In genomic region chr3:123344175-123344908, GRCh38 we compare ENCODE assay signal across 11 cellular contexts.
DNase-seq lines count a peak whose midpoint lies in the region; ATAC-seq, FAIRE-seq and TF ChIP-seq lines count a peak whose summit lies in the region.
"Had no signal": no experiment of that assay in that cellular context is flagged by ENCODE, and none has a peak within 500 bp of the region (broad histone marks: within the 10 kb centered on the region; RNA-seq: fewer than 3 reads in every experiment).

No MANE protein-coding gene starts in this region.

- H3K27me3 ChIP-seq in BLaER1 (no peaks in the 10 kb centered on the region), brain microvascular endothelial cell (replicated peaks) (peaks cover 32% of the 10 kb centered on the region), testis (no peaks in the 10 kb centered on the region)

- no peak overlapping the region for H3K9ac ChIP-seq in BLaER1

- no peak overlapping the region for H3K27ac ChIP-seq in BLaER1
- H3K27ac ChIP-seq in brain microvascular endothelial cell = no peak overlapping the region
- peak overlapping the region; percentile 59 for H3K27ac ChIP-seq in mesodermal cell (ENCODE audit: low read depth, low read length, severe bottlenecking)
- peak overlapping the region in 1 of 2 donors; percentile 78 for H3K27ac ChIP-seq in testis
- H3K27ac ChIP-seq: VCaP had no signal

- no peaks in the 10 kb centered on the region for H3K36me3 ChIP-seq in BLaER1
- no peaks in the 10 kb centered on the region for H3K36me3 ChIP-seq in brain microvascular endothelial cell (replicated peaks)
- no peaks in the 10 kb centered on the region for H3K36me3 ChIP-seq in mesodermal cell (ENCODE audit: control insufficient read depth, insufficient read depth, low read length)
- H3K36me3 ChIP-seq in testis (ENCODE audit: low read depth, missing control alignments) = no peaks in the 10 kb centered on the region

- H3K4me3 ChIP-seq in BLaER1 = no peak overlapping the region
- H3K4me3 ChIP-seq in brain microvascular endothelial cell (ENCODE audit: low read depth, low read length) = no peak overlapping the region
- H3K4me3 ChIP-seq in mesodermal cell (ENCODE audit: extremely low read depth, insufficient read depth, low read length, poor library complexity, severe bottlenecking) = no peak overlapping the region
- no peak overlapping the region for H3K4me3 ChIP-seq in testis

- WGBS in mesodermal cell (ENCODE audit: insufficient coverage in 2 of 2), 2 experiments = 83 to 87% methylated on average over 3 to 4 of the region's 6 CpGs
- WGBS in testis, 2 donors = 76 to 81% methylated on average over 6 of the region's 6 CpGs

- peak; percentile 65 for DNase-seq in HTR-8/SVneo (ENCODE audit: insufficient read length, low spot score)
- peak; percentile 88 for DNase-seq in brain microvascular endothelial cell
- DNase-seq in testis = no peak
- no peak for DNase-seq in D721Med (ENCODE audit: insufficient read length, low spot score)
- DNase-seq: NCI-H2029 had no signal

- in situ Hi-C loops in brain microvascular endothelial cell (cut with HindIII; ENCODE audit: low pct_ligation_motif_present, low sequenced_read_pairs) = no loop called here

- FAIRE-seq in HTR-8/SVneo (lab: Jason Lieb, UNC) = no peak
- no peak for FAIRE-seq in D721Med (lab: Jason Lieb, UNC)

- H3K4me2 ChIP-seq in BLaER1 = peak overlapping the region; percentile 16

- H4K20me1 ChIP-seq in BLaER1 = no peaks in the 10 kb centered on the region

- H3K4me1 ChIP-seq in BLaER1 = peaks cover 68% of the 10 kb centered on the region
- peaks cover 25% of the 10 kb centered on the region for H3K4me1 ChIP-seq in mesodermal cell (ENCODE audit: control insufficient read depth, insufficient read depth, low read length, poor library complexity, severe bottlenecking)
- H3K4me1 ChIP-seq in testis = peaks cover 32% of the 10 kb centered on the region

- TF ChIP-seq CTCF in brain microvascular endothelial cell (IDR thresholded peaks at IDR 0.05; ENCODE audit: low read depth, low read length, missing control alignments) (no peak), testis (IDR thresholded peaks at IDR 0.05) (no peak), D721Med (IDR thresholded peaks at IDR 0.05; ENCODE audit: insufficient read depth, missing control alignments) (no peak)

- H3K9me3 ChIP-seq in BLaER1 (no peaks in the 10 kb centered on the region), mesodermal cell (ENCODE audit: control insufficient read depth, low read length) (no peaks in the 10 kb centered on the region), testis (no peaks in the 10 kb centered on the region)

- ATAC-seq in GM19467 (IDR thresholded peaks at IDR 0.05; ENCODE audit: unreplicated experiment) (no peak), HG02981 (IDR thresholded peaks at IDR 0.05; ENCODE audit: unreplicated experiment) (no peak)
- ATAC-seq: natural killer cell treated with Interleukin-12 subunit alpha and Interleukin-12 subunit beta and Interleukin-15 and Interleukin-18, amount 100 ng/mL, for 72 hours had no signal

- intact Hi-C loops in testis (cut with DNase I; ENCODE audit: low total_unique reads) = no loop called here

- TF ChIP-seq POLR2A in testis (IDR thresholded peaks at IDR 0.05) = no peak

Comparison
In these comparisons a context has a peak if more than half of its experiments do, and no peak if none do; other contexts are left out.
1. DNase-seq: peak in HTR-8/SVneo (single experiment) and brain microvascular endothelial cell (single experiment); none in testis (single experiment) and D721Med (single experiment).